8 cellular contexts compared by ENCODE assay signal in genomic region chr2:242088471-242089212, GRCh38.
DNase-seq lines count a peak whose midpoint lies in the region; ATAC-seq, FAIRE-seq and TF ChIP-seq lines count a peak whose summit lies in the region.

No MANE protein-coding gene starts in this region.

- H3K27me3 Mint-ChIP-seq in activated CD8-positive, alpha-beta memory T cell treated with anti-CD3 and anti-CD28 coated beads, Interleukin-2, amount 10 ng/mL, durations not matched to agents 7 days and 5 days = peaks cover 10% of the 10 kb centered on the region
- H3K27me3 Mint-ChIP-seq in endothelial cell (ENCODE audit: unreplicated experiment) (peaks cover 6% of the 10 kb centered on the region), mesothelial cell of epicardium (ENCODE audit: low read depth) (peaks cover 23% of the 10 kb centered on the region)

- H3K9me3 Mint-ChIP-seq in activated CD8-positive, alpha-beta memory T cell treated with anti-CD3 and anti-CD28 coated beads, Interleukin-2, amount 10 ng/mL, durations not matched to agents 7 days and 5 days (ENCODE audit: low read depth) = no peaks in the 10 kb centered on the region
- H3K9me3 Mint-ChIP-seq in endothelial cell (ENCODE audit: unreplicated experiment) (no peaks in the 10 kb centered on the region), mesothelial cell of epicardium (no peaks in the 10 kb centered on the region)

- peak; percentile 91 for ATAC-seq in GM21381 (IDR thresholded peaks at IDR 0.05; ENCODE audit: unreplicated experiment)
- peak; percentile 98 for ATAC-seq in activated CD8-positive, alpha-beta memory T cell treated with anti-CD3 and anti-CD28 coated beads, Interleukin-2, amount 10 ng/mL, durations not matched to agents 7 days and 5 days

- H3K27ac Mint-ChIP-seq in activated CD8-positive, alpha-beta memory T cell treated with anti-CD3 and anti-CD28 coated beads, Interleukin-2, amount 10 ng/mL, durations not matched to agents 7 days and 5 days = peak overlapping the region; percentile 56
- H3K27ac Mint-ChIP-seq in endothelial cell (ENCODE audit: unreplicated experiment) (no peak overlapping the region), mesothelial cell of epicardium (peak overlapping the region; percentile 34)

- FAIRE-seq in HTR-8/SVneo (lab: Jason Lieb, UNC) = peak; percentile 84

- peak; percentile 77 for DNase-seq in Caki2 (ENCODE audit: low read depth)
- DNase-seq in HTR-8/SVneo (ENCODE audit: insufficient read length, low spot score) = peak; percentile 88
- DNase-seq in NOMO-1 treated with DMSO at 0.1 percent for 48 hours (lab: John Stamatoyannopoulos, UW; ENCODE audit: unreplicated experiment) = peak; percentile 76
- peak; percentile 96 for DNase-seq in activated CD8-positive, alpha-beta memory T cell treated with anti-CD3 and anti-CD28 coated beads, Interleukin-2, amount 10 ng/mL, durations not matched to agents 7 days and 5 days
- peak; percentile 83 for DNase-seq in endothelial cell (ENCODE audit: low spot score)
- DNase-seq in mesothelial cell of epicardium (ENCODE audit: low spot score in 2 of 2, unreplicated experiment in 2 of 2) = peak; percentile 86 to 92
- peak; percentile 90 to 91 for DNase-seq in stimulated activated CD8-positive, alpha-beta memory T cell treated with anti-CD3 and anti-CD28 coated beads, Interleukin-15, amount 100 ng/mL, for 48 hours (ENCODE audit: low read depth in 2 of 2)

- in situ Hi-C loops in Caki2 (cut with HindIII; ENCODE audit: low pct_unique_long_range_greater_than_20kb, low sequenced_read_pairs) = no loop called here

- H3K36me3 Mint-ChIP-seq in activated CD8-positive, alpha-beta memory T cell treated with anti-CD3 and anti-CD28 coated beads, Interleukin-2, amount 10 ng/mL, durations not matched to agents 7 days and 5 days = peaks cover 3% of the 10 kb centered on the region
- H3K36me3 Mint-ChIP-seq in endothelial cell (ENCODE audit: low read depth, unreplicated experiment) = no peaks in the 10 kb centered on the region
- no peaks in the 10 kb centered on the region for H3K36me3 Mint-ChIP-seq in mesothelial cell of epicardium

- peak overlapping the region; percentile 78 for H3K4me3 Mint-ChIP-seq in activated CD8-positive, alpha-beta memory T cell treated with anti-CD3 and anti-CD28 coated beads, Interleukin-2, amount 10 ng/mL, durations not matched to agents 7 days and 5 days
- H3K4me3 Mint-ChIP-seq in endothelial cell (ENCODE audit: unreplicated experiment) (peak overlapping the region; percentile 86), mesothelial cell of epicardium (peak overlapping the region; percentile 82)

- peaks cover 27% of the 10 kb centered on the region for H3K4me1 Mint-ChIP-seq in activated CD8-positive, alpha-beta memory T cell treated with anti-CD3 and anti-CD28 coated beads, Interleukin-2, amount 10 ng/mL, durations not matched to agents 7 days and 5 days
- peaks cover 6% of the 10 kb centered on the region for H3K4me1 Mint-ChIP-seq in endothelial cell (ENCODE audit: unreplicated experiment)
- H3K4me1 Mint-ChIP-seq in mesothelial cell of epicardium = peaks cover 15% of the 10 kb centered on the region

- TF ChIP-seq CTCF in endothelial cell (IDR thresholded peaks at IDR 0.05; ENCODE audit: unreplicated experiment) (no peak), mesothelial cell of epicardium (IDR thresholded peaks at IDR 0.05; ENCODE audit: unreplicated experiment) (no peak)

- CTCF ChIA-PET in activated CD8-positive, alpha-beta memory T cell treated with anti-CD3 and anti-CD28 coated beads, Interleukin-2, amount 10 ng/mL, durations not matched to agents 7 days and 5 days (lab: Charles Lee) = no interaction called here

Comparison
In these comparisons a context has a peak if more than half of its experiments do, and no peak if none do; other contexts are left out.
1. Peak in every context shown above with its lines: DNase-seq and ATAC-seq.